Comparison of ENCODE assay signal across 27 cellular contexts in genomic region chr2:576292-576691, GRCh38.
"Had no signal": no experiment of that assay in that cellular context is flagged by ENCODE, and none has a peak within 500 bp of the region (broad histone marks: within the 10 kb centered on the region; RNA-seq: fewer than 3 reads in every experiment).

No MANE protein-coding gene starts in this region.

- H3K4me3 ChIP-seq: colonic mucosa, coronary artery, dorsolateral prefrontal cortex, esophagus muscularis mucosa, esophagus squamous epithelium, gastrocnemius medialis, gastroesophageal sphincter, heart left ventricle, heart right ventricle had no signal

- H3K27me3 ChIP-seq: colonic mucosa, esophagus muscularis mucosa, gastrocnemius medialis had no signal

- H3K9me3 ChIP-seq: colonic mucosa, gastrocnemius medialis had no signal

- H3K36me3 ChIP-seq: colonic mucosa, esophagus muscularis mucosa, esophagus squamous epithelium, gastrocnemius medialis, gastroesophageal sphincter, heart left ventricle, heart right ventricle had no signal

- ATAC-seq: effector memory CD8-positive, alpha-beta T cell; esophagus mucosa; foreskin keratinocyte; heart left ventricle had no signal

- H3K27ac ChIP-seq: colonic mucosa, dorsolateral prefrontal cortex, epithelial cell of prostate, esophagus muscularis mucosa, esophagus squamous epithelium, foreskin keratinocyte, gastrocnemius medialis, gastroesophageal sphincter, heart left ventricle, heart right ventricle had no signal

- H3K4me1 ChIP-seq: colonic mucosa, esophagus muscularis mucosa, esophagus squamous epithelium, foreskin keratinocyte, gastrocnemius medialis, gastroesophageal sphincter, heart left ventricle, heart right ventricle had no signal

- DNase-seq: colonic mucosa; cortex of kidney; dermis blood vessel endothelial cell; dorsolateral prefrontal cortex; effector CD4-positive, alpha-beta T cell; effector CD8-positive, alpha-beta T cell; effector memory CD4-positive, alpha-beta T cell; effector memory CD8-positive, alpha-beta T cell; endodermal cell; erythroblast; esophagus squamous epithelium; foreskin fibroblast; foreskin keratinocyte; foreskin melanocyte; gastrocnemius medialis; glutamatergic neuron; heart left ventricle; heart right ventricle had no signal

- FAIRE-seq: colon, endometrium, endothelial cell of umbilical vein, frontal cortex had no signal
